Comparison of ENCODE assay signal across 13 cellular contexts in the genomic region with DNA sequence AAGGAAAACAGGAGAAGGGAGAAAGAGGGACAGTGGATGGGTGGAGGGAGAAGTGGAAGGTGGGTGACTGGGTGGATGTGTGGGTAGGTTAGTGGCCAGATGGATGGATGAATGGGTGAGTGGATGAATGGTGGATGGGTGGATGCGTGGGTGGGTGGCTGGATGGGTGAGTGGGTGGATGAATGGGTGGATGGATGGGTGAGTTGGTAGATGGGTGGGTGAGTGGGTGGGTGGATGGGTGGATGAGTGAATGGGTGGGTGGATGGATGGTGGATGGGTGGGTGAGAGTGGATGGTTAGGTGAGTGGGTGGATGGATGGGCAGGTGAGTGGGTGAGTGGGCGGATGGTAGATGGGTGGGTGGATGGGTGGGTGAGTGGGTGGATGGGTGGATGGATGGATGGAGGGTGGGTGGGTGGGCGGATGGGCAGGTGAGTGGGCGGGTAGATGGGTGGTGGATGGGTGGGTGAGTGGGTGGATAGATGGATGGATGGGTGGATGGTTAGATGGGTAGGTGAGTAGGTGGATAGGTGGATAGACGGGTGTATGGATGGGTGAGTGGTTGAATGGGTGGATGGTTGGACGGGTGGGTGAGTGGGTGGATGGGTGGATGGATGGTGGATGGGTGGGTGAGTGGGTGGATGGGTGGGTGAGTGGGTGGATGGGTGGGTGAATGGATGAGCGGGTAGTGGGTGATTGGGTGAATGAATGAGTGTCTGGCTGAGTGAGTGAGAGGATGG. TPM values are rescaled to one million over a fixed set of nuclear protein-coding genes. Genes with fewer than 3 reads are reported as not detected.
A peak's percentile ranks its signal among the peaks of the same experiment; 100 is the strongest.
DNase-seq lines count a peak whose midpoint lies in the region; ATAC-seq and TF ChIP-seq lines count a peak whose summit lies in the region.
"Had no signal": no experiment of that assay in that cellular context is flagged by ENCODE, and none has a peak within 500 bp of the region (broad histone marks: within the 10 kb centered on the region; RNA-seq: fewer than 3 reads in every experiment).

No MANE protein-coding gene starts in this region.

- H3K27ac Mint-ChIP-seq in MCF 10A (ENCODE audit: low read depth, unreplicated experiment) = no peak overlapping the region
- no peak overlapping the region for H3K27ac Mint-ChIP-seq in activated T-helper 1 cell treated with anti-CD3 and anti-CD28 coated beads, Interleukin-12 subunit alpha, Interleukin-12 subunit beta, Interleukin-2, Interleukin-4 antibody, amounts not matched to agents 30 ng/mL and 10 ng/mL and 1 ng/mL, durations not matched to agents 14 hours and 24 hours and 36 hours

- no peaks in the 10 kb centered on the region for H3K9me3 Mint-ChIP-seq in MCF 10A (ENCODE audit: unreplicated experiment)
- no peaks in the 10 kb centered on the region for H3K9me3 Mint-ChIP-seq in activated T-helper 1 cell treated with anti-CD3 and anti-CD28 coated beads, Interleukin-12 subunit alpha, Interleukin-12 subunit beta, Interleukin-2, Interleukin-4 antibody, amounts not matched to agents 30 ng/mL and 10 ng/mL and 1 ng/mL, durations not matched to agents 14 hours and 24 hours and 36 hours

- no peak for TF ChIP-seq POLR2A in breast epithelium (IDR thresholded peaks at IDR 0.05)
- no peak for TF ChIP-seq POLR2A in body of pancreas (IDR thresholded peaks at IDR 0.05)
- no peak for TF ChIP-seq POLR2A in upper lobe of left lung (IDR thresholded peaks at IDR 0.05)

- no peaks in the 10 kb centered on the region for H3K4me1 Mint-ChIP-seq in MCF 10A (ENCODE audit: insufficient read depth, unreplicated experiment)
- peaks cover 8% of the 10 kb centered on the region for H3K4me1 Mint-ChIP-seq in activated T-helper 1 cell treated with anti-CD3 and anti-CD28 coated beads, Interleukin-12 subunit alpha, Interleukin-12 subunit beta, Interleukin-2, Interleukin-4 antibody, amounts not matched to agents 30 ng/mL and 10 ng/mL and 1 ng/mL, durations not matched to agents 14 hours and 24 hours and 36 hours (ENCODE audit: low read depth)

- CTCF ChIA-PET in MCF 10A (lab: Yijun Ruan, JAX) = interaction anchor here (0.6 to 1.0 kb wide), 5 partner anchors 14 to 403 kb away, joined by 3 to 4 read pairs (median 4); no protein-coding TSS in a partner anchor

- 80 to 86% methylated on average over 6 to 7 of the region's 7 CpGs for WGBS in body of pancreas, 2 donors
- 87 to 89% methylated on average over 7 of the region's 7 CpGs for WGBS in upper lobe of left lung, 2 donors

- intact Hi-C loops in breast epithelium (cut with DNase I; ENCODE audit: low total_unique reads) (no loop called here), MCF 10A (cut with micrococcal nuclease) (no loop called here), body of pancreas (cut with DNase I) (no loop called here), lower lobe of right lung (cut with DNase I) (no loop called here)
- intact Hi-C loops in activated T-helper 1 cell treated with anti-CD3 and anti-CD28 coated beads, Interleukin-12 subunit alpha, Interleukin-12 subunit beta, Interleukin-2, Interleukin-4 antibody, amounts not matched to agents 30 ng/mL and 10 ng/mL and 1 ng/mL, durations not matched to agents 14 hours and 24 hours and 36 hours (cut with micrococcal nuclease) = no loop called here

- H3K9me3 ChIP-seq in breast epithelium (no peaks in the 10 kb centered on the region), body of pancreas (no peaks in the 10 kb centered on the region), lower lobe of right lung (no peaks in the 10 kb centered on the region), upper lobe of left lung (no peaks in the 10 kb centered on the region)
- H3K9me3 ChIP-seq: ovary, upper lobe of right lung had no signal

- no peaks in the 10 kb centered on the region for H3K27me3 Mint-ChIP-seq in MCF 10A (ENCODE audit: insufficient read depth, unreplicated experiment)
- H3K27me3 Mint-ChIP-seq in activated T-helper 1 cell treated with anti-CD3 and anti-CD28 coated beads, Interleukin-12 subunit alpha, Interleukin-12 subunit beta, Interleukin-2, Interleukin-4 antibody, amounts not matched to agents 30 ng/mL and 10 ng/mL and 1 ng/mL, durations not matched to agents 14 hours and 24 hours and 36 hours (ENCODE audit: insufficient read depth) = peaks cover 26% of the 10 kb centered on the region

- H3K4me3 Mint-ChIP-seq in MCF 10A (ENCODE audit: unreplicated experiment) = no peak overlapping the region
- H3K4me3 Mint-ChIP-seq in activated T-helper 1 cell treated with anti-CD3 and anti-CD28 coated beads, Interleukin-12 subunit alpha, Interleukin-12 subunit beta, Interleukin-2, Interleukin-4 antibody, amounts not matched to agents 30 ng/mL and 10 ng/mL and 1 ng/mL, durations not matched to agents 14 hours and 24 hours and 36 hours = no peak overlapping the region

- no TSS peak for BruUV-seq in MCF 10A (replicated peaks; lab: Mats Ljungman, UMichigan)

- no peak for TF ChIP-seq EP300 in upper lobe of left lung (IDR thresholded peaks at IDR 0.05)

- H3K4me3 ChIP-seq in breast epithelium (peak overlapping the region in 2 of 3 donors; percentile 75 to 80), body of pancreas (no peak overlapping the region), lower lobe of right lung (peak overlapping the region; percentile 65), upper lobe of left lung (peak overlapping the region in 3 of 4 donors; percentile 55 to 67 (median 61))

- ATAC-seq in body of pancreas = no peak
- no peak for ATAC-seq in lower lobe of right lung
- ATAC-seq in upper lobe of left lung (ENCODE audit: low FRiP score in 2 of 2) = peak in 1 of 2 donors; percentile 7

- H3K36me3 Mint-ChIP-seq in MCF 10A (ENCODE audit: insufficient read depth, unreplicated experiment) = no peaks in the 10 kb centered on the region
- H3K36me3 Mint-ChIP-seq in activated T-helper 1 cell treated with anti-CD3 and anti-CD28 coated beads, Interleukin-12 subunit alpha, Interleukin-12 subunit beta, Interleukin-2, Interleukin-4 antibody, amounts not matched to agents 30 ng/mL and 10 ng/mL and 1 ng/mL, durations not matched to agents 14 hours and 24 hours and 36 hours (ENCODE audit: low read depth) = no peaks in the 10 kb centered on the region

- H3K36me3 ChIP-seq in breast epithelium (no peaks in the 10 kb centered on the region), body of pancreas (replicated peaks in 1 of 2; ENCODE audit: insufficient read depth in 1 of 2, low read depth in 2 of 2) (no peaks in the 10 kb centered on the region), lower lobe of right lung (no peaks in the 10 kb centered on the region), upper lobe of left lung (no peaks in the 10 kb centered on the region)
- H3K36me3 ChIP-seq: ovary, upper lobe of right lung had no signal

- peak overlapping the region; percentile 64 to 77 for H3K27ac ChIP-seq in breast epithelium
- H3K27ac ChIP-seq in body of pancreas = peak overlapping the region in 3 of 4 donors; percentile 90 to 93 (median 91)
- no peak overlapping the region for H3K27ac ChIP-seq in lower lobe of right lung
- no peak overlapping the region for H3K27ac ChIP-seq in upper lobe of left lung
- H3K27ac ChIP-seq: ovary, upper lobe of right lung had no signal

- TF ChIP-seq CTCF in breast epithelium (IDR thresholded peaks at IDR 0.05) = no peak
- TF ChIP-seq CTCF in MCF 10A (IDR thresholded peaks at IDR 0.05; ENCODE audit: unreplicated experiment) = no peak
- no peak for TF ChIP-seq CTCF in body of pancreas (IDR thresholded peaks at IDR 0.05)
- TF ChIP-seq CTCF in lower lobe of right lung (IDR thresholded peaks at IDR 0.05) = no peak
- TF ChIP-seq CTCF in upper lobe of left lung (IDR thresholded peaks at IDR 0.05) = no peak

- H3K27me3 ChIP-seq in breast epithelium (peaks cover 0 to 4% of the 10 kb centered on the region in 2 donors), body of pancreas (no peaks in the 10 kb centered on the region), lower lobe of right lung (ENCODE audit: low read depth) (peaks cover 29% of the 10 kb centered on the region), upper lobe of left lung (peaks cover 0 to 17% (median 11%) of the 10 kb centered on the region in 4 donors)
- H3K27me3 ChIP-seq: ovary had no signal

- no peaks in the 10 kb centered on the region for H3K4me1 ChIP-seq in breast epithelium
- peaks cover 25% of the 10 kb centered on the region for H3K4me1 ChIP-seq in body of pancreas
- peaks cover 8% of the 10 kb centered on the region for H3K4me1 ChIP-seq in lower lobe of right lung
- H3K4me1 ChIP-seq in upper lobe of left lung = peaks cover 12 to 25% (median 18%) of the 10 kb centered on the region in 4 donors

- DNase-seq in breast epithelium (ENCODE audit: low spot score in 2 of 2) (no peak), MCF 10A (ENCODE audit: unreplicated experiment) (no peak), body of pancreas (no peak), lower lobe of right lung (no peak), upper lobe of left lung (no peak), NCI-H1436 (lab: John Stamatoyannopoulos, UW) (no peak), NCI-H345 (lab: John Stamatoyannopoulos, UW) (no peak)
- DNase-seq in activated T-helper 1 cell treated with anti-CD3 and anti-CD28 coated beads, Interleukin-12 subunit alpha, Interleukin-12 subunit beta, Interleukin-2, Interleukin-4 antibody, amounts not matched to agents 30 ng/mL and 10 ng/mL and 1 ng/mL, durations not matched to agents 14 hours and 24 hours and 36 hours (ENCODE audit: low spot score) = no peak
- DNase-seq: DMS 273 treated with DMSO at 0.1 percent for 48 hours, NCI-H1417 treated with DMSO at 0.1 percent for 48 hours had no signal

- POLR2A ChIA-PET in MCF 10A (lab: Yijun Ruan, JAX) = interaction anchor here (0.6 to 0.7 kb wide), 5 partner anchors 9 to 906 kb away, joined by 3 to 4 read pairs (median 3); no protein-coding TSS in a partner anchor

RNA-seq across cellular contexts. Expression of gene MARVELD3, which starts 0.7 kb away (rescaled TPM):
- total RNA-seq in breast epithelium (10 to 100 TPM in 2 of 3 donors, not detected in 1; 11.8 to 21.5 TPM), MCF 10A (2022) (1.1 and 1.3 TPM in 2 replicates), body of pancreas (10 to 100 TPM; 14.5 to 58.7 TPM), lower lobe of right lung (6.7 TPM), upper lobe of left lung (10 to 100 TPM in 4 of 6 donors, 1 to 10 TPM in 2; 5.5 to 24.1 (median 13.6) TPM)
- not detected in 2 replicates for total RNA-seq in activated T-helper 1 cell treated with anti-CD3 and anti-CD28 coated beads, Interleukin-12 subunit alpha, Interleukin-12 subunit beta, Interleukin-2, Interleukin-4 antibody, amounts not matched to agents 30 ng/mL and 10 ng/mL and 1 ng/mL, durations not matched to agents 14 hours and 24 hours and 36 hours
- total RNA-seq: T-helper 2 cell treated with Interferon-gamma antibody and Interleukin-4, amounts not matched to agents 100 ng/mL and 5 ng/mL, for 36 hours had no signal

RNA-seq across cellular contexts. Expression of gene TAT, which starts 48.4 kb away (rescaled TPM):
- total RNA-seq in breast epithelium (100 to 1,000 TPM in 2 of 3 donors, 1 to 10 TPM in 1; 5.1 to 566 (median 212) TPM), MCF 10A (2022) (not detected in 2 replicates), body of pancreas (not detected), lower lobe of right lung (not detected), upper lobe of left lung (under 1 TPM in 4 of 6 donors, not detected in 2; 0.15 to 0.88 (median 0.54) TPM)
- not detected in 2 replicates for total RNA-seq in activated T-helper 1 cell treated with anti-CD3 and anti-CD28 coated beads, Interleukin-12 subunit alpha, Interleukin-12 subunit beta, Interleukin-2, Interleukin-4 antibody, amounts not matched to agents 30 ng/mL and 10 ng/mL and 1 ng/mL, durations not matched to agents 14 hours and 24 hours and 36 hours
- total RNA-seq: T-helper 2 cell treated with Interferon-gamma antibody and Interleukin-4, amounts not matched to agents 100 ng/mL and 5 ng/mL, for 36 hours; upper lobe of right lung had no signal

Comparison
In these comparisons a context has a peak if more than half of its experiments do, and no peak if none do; other contexts are left out.
1. H3K27ac ChIP-seq: peak in breast epithelium (2 of 2) and body of pancreas (3 of 4); none in lower lobe of right lung (single experiment) and upper lobe of left lung (0 of 4).
2. H3K4me3 ChIP-seq: peak in breast epithelium (2 of 3), lower lobe of right lung (single experiment) and upper lobe of left lung (3 of 4); none in body of pancreas (0 of 2).